Comparison of ENCODE assay signal across 1 cellular context in genomic region chr17:64145751-64146417, GRCh38.
TF ChIP-seq lines count a peak whose summit lies in the region.

No MANE protein-coding gene starts in this region.

TF ChIP-seq in HepG2, 621 proteins besides CTCF, POLR2A, EP300 and RAD21 (continued from another document and continues in another):
- no peak for TF ChIP-seq PRMT3 (CRISPR knock-in tag; IDR thresholded peaks at IDR 0.05; ENCODE audit: borderline replicate concordance, low read depth)
- peak; percentile 99 for TF ChIP-seq DNMT3B (CRISPR knock-in tag; conservative IDR thresholded peaks at IDR 0.05)
- TF ChIP-seq, protein P1, sequence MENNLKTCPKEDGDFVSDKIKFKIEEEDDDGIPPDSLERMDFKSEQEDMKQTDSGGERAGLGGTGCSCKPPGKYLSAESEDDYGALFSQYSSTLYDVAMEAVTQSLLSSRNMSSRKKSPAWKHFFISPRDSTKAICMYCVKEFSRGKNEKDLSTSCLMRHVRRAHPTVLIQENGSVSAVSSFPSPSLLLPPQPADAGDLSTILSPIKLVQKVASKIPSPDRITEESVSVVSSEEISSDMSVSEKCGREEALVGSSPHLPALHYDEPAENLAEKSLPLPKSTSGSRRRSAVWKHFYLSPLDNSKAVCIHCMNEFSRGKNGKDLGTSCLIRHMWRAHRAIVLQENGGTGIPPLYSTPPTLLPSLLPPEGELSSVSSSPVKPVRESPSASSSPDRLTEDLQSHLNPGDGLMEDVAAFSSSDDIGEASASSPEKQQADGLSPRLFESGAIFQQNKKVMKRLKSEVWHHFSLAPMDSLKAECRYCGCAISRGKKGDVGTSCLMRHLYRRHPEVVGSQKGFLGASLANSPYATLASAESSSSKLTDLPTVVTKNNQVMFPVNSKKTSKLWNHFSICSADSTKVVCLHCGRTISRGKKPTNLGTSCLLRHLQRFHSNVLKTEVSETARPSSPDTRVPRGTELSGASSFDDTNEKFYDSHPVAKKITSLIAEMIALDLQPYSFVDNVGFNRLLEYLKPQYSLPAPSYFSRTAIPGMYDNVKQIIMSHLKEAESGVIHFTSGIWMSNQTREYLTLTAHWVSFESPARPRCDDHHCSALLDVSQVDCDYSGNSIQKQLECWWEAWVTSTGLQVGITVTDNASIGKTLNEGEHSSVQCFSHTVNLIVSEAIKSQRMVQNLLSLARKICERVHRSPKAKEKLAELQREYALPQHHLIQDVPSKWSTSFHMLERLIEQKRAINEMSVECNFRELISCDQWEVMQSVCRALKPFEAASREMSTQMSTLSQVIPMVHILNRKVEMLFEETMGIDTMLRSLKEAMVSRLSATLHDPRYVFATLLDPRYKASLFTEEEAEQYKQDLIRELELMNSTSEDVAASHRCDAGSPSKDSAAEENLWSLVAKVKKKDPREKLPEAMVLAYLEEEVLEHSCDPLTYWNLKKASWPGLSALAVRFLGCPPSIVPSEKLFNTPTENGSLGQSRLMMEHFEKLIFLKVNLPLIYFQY (CRISPR knock-in tag; IDR thresholded peaks at IDR 0.05; ENCODE audit: borderline replicate concordance) = peak; percentile 67
- TF ChIP-seq RORA (CRISPR knock-in tag; IDR thresholded peaks at IDR 0.05) = no peak
- TF ChIP-seq, protein P2, sequence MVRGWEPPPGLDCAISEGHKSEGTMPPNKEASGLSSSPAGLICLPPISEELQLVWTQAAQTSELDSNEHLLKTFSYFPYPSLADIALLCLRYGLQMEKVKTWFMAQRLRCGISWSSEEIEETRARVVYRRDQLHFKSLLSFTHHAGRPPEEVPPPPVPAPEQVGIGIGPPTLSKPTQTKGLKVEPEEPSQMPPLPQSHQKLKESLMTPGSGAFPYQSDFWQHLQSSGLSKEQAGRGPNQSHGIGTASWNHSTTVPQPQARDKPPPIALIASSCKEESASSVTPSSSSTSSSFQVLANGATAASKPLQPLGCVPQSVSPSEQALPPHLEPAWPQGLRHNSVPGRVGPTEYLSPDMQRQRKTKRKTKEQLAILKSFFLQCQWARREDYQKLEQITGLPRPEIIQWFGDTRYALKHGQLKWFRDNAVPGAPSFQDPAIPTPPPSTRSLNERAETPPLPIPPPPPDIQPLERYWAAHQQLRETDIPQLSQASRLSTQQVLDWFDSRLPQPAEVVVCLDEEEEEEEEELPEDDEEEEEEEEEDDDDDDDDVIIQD (CRISPR knock-in tag; IDR thresholded peaks at IDR 0.05; ENCODE audit: low read depth) = peak; percentile 94
- TF ChIP-seq, protein P3, sequence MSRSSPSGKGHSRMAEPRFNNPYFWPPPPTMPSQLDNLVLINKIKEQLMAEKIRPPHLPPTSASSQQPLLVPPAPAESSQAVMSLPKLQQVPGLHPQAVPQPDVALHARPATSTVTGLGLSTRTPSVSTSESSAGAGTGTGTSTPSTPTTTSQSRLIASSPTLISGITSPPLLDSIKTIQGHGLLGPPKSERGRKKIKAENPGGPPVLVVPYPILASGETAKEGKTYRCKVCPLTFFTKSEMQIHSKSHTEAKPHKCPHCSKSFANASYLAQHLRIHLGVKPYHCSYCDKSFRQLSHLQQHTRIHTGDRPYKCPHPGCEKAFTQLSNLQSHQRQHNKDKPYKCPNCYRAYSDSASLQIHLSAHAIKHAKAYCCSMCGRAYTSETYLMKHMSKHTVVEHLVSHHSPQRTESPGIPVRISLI (CRISPR knock-in tag; IDR thresholded peaks at IDR 0.05; ENCODE audit: borderline replicate concordance) = no peak; the same call in 1 of the 2 replicates
- no peak; the same call in 1 of the 2 replicates for TF ChIP-seq ZNF280D (CRISPR knock-in tag; IDR thresholded peaks at IDR 0.05)
- TF ChIP-seq SNAPC4 (CRISPR knock-in tag; IDR thresholded peaks at IDR 0.05) = peak; percentile 91; the same call in 1 of the 2 replicates
- TF ChIP-seq ZNF264 (CRISPR knock-in tag; IDR thresholded peaks at IDR 0.05) = peak; percentile 78
- TF ChIP-seq ZNF383 (CRISPR knock-in tag; IDR thresholded peaks at IDR 0.05; ENCODE audit: borderline replicate concordance) = peak; percentile 78; the same call in 1 of the 2 replicates
- peak; percentile 6; the same call in 1 of the 2 replicates for TF ChIP-seq GZF1 (CRISPR knock-in tag; IDR thresholded peaks at IDR 0.05)
- TF ChIP-seq NONO (IDR thresholded peaks at IDR 0.05) = no peak
- TF ChIP-seq NONO (CRISPR knock-in tag; conservative IDR thresholded peaks at IDR 0.05) = peak; percentile 98
- peak; percentile 86; the same call in 1 of the 2 replicates for TF ChIP-seq SP140L (CRISPR knock-in tag; IDR thresholded peaks at IDR 0.05; ENCODE audit: borderline replicate concordance)
- TF ChIP-seq ZNF850 (CRISPR knock-in tag; conservative IDR thresholded peaks at IDR 0.05) = peak; percentile 94; the same call in 1 of the 2 replicates
- TF ChIP-seq MTF2 (CRISPR knock-in tag; IDR thresholded peaks at IDR 0.05; ENCODE audit: borderline replicate concordance) = no peak; the same call in 1 of the 2 replicates
- TF ChIP-seq, protein P4, sequence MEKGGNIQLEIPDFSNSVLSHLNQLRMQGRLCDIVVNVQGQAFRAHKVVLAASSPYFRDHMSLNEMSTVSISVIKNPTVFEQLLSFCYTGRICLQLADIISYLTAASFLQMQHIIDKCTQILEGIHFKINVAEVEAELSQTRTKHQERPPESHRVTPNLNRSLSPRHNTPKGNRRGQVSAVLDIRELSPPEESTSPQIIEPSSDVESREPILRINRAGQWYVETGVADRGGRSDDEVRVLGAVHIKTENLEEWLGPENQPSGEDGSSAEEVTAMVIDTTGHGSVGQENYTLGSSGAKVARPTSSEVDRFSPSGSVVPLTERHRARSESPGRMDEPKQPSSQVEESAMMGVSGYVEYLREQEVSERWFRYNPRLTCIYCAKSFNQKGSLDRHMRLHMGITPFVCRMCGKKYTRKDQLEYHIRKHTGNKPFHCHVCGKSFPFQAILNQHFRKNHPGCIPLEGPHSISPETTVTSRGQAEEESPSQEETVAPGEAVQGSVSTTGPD (CRISPR knock-in tag; IDR thresholded peaks at IDR 0.05) = peak; percentile 75; the same call in 1 of the 2 replicates
- peak; percentile 100 for TF ChIP-seq ZMYM4 (CRISPR knock-in tag; IDR thresholded peaks at IDR 0.05)
- TF ChIP-seq HNRNPK (IDR thresholded peaks at IDR 0.05; ENCODE audit: low read depth, low read length, poor library complexity, severe bottlenecking) = peak; percentile 40
- no peak for TF ChIP-seq ARNT (IDR thresholded peaks at IDR 0.05)
- TF ChIP-seq CHD2 (IDR thresholded peaks at IDR 0.05; ENCODE audit: low read depth, low read length) = no peak
- no peak for TF ChIP-seq ZNF550 (CRISPR knock-in tag; IDR thresholded peaks at IDR 0.05; ENCODE audit: borderline replicate concordance)
- TF ChIP-seq GATAD2A (CRISPR knock-in tag; IDR thresholded peaks at IDR 0.05) = peak; percentile 85
- TF ChIP-seq ZSCAN30 (CRISPR knock-in tag; IDR thresholded peaks at IDR 0.05) = peak; percentile 83; the same call in 1 of the 2 replicates
- TF ChIP-seq PRDM10 (CRISPR knock-in tag; IDR thresholded peaks at IDR 0.05; ENCODE audit: low read depth) = peak; percentile 67; the same call in 1 of the 2 replicates
- peak; percentile 36; the same call in 1 of the 2 replicates for TF ChIP-seq REL (CRISPR knock-in tag; conservative IDR thresholded peaks at IDR 0.05)
- peak; percentile 96 for TF ChIP-seq ZNF230 (CRISPR knock-in tag; IDR thresholded peaks at IDR 0.05)
- TF ChIP-seq, protein P5, sequence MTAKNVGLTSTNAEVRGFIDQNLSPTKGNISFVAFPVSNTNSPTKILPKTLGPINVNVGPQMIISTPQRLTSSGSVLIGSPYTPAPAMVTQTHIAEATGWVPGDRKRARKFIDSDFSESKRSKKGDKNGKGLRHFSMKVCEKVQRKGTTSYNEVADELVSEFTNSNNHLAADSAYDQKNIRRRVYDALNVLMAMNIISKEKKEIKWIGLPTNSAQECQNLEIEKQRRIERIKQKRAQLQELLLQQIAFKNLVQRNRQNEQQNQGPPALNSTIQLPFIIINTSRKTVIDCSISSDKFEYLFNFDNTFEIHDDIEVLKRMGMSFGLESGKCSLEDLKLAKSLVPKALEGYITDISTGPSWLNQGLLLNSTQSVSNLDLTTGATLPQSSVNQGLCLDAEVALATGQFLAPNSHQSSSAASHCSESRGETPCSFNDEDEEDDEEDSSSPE (CRISPR knock-in tag; IDR thresholded peaks at IDR 0.05) = peak; percentile 84
- peak; percentile 84 for TF ChIP-seq CREB1 (IDR thresholded peaks at IDR 0.05)
- peak; percentile 91 for TF ChIP-seq CREB1 (CRISPR knock-in tag; IDR thresholded peaks at IDR 0.05)
